1 cellular context compared by ENCODE assay signal in genomic region chr17:81387235-81388060, GRCh38.
A peak's percentile ranks its signal among the peaks of the same experiment; 100 is the strongest.
TF ChIP-seq lines count a peak whose summit lies in the region.

No MANE protein-coding gene starts in this region.

TF ChIP-seq in HEK293, 187 proteins besides CTCF, POLR2A, EP300 and RAD21 (continued from another document):
- no peak for TF ChIP-seq HIC1 (tag by site-specific recombination; IDR thresholded peaks at IDR 0.05)
- no peak for TF ChIP-seq ZNF707 (tag by site-specific recombination; IDR thresholded peaks at IDR 0.05)
- no peak; the same call in 1 of the 2 replicates for TF ChIP-seq PBX3 (CRISPR knock-in tag; IDR thresholded peaks at IDR 0.05)
- no peak for TF ChIP-seq ZNF292 (tag by site-specific recombination; IDR thresholded peaks at IDR 0.05; ENCODE audit: borderline replicate concordance, low read depth)
- TF ChIP-seq RBAK (tag by site-specific recombination; IDR thresholded peaks at IDR 0.05) = no peak
- no peak for TF ChIP-seq ZNF416 (tag by site-specific recombination; IDR thresholded peaks at IDR 0.05)
- no peak for TF ChIP-seq ZNF175 (tag by site-specific recombination; IDR thresholded peaks at IDR 0.05)
- no peak for TF ChIP-seq ZNF777 (tag by site-specific recombination; IDR thresholded peaks at IDR 0.05; ENCODE audit: borderline replicate concordance)
- no peak; the same call in 1 of the 2 replicates for TF ChIP-seq TCF7L2 (IDR thresholded peaks at IDR 0.05; ENCODE audit: borderline replicate concordance, low read depth, low read length)
- TF ChIP-seq ZNF548 (tag by site-specific recombination; IDR thresholded peaks at IDR 0.05) = no peak
- no peak for TF ChIP-seq ZNF23 (tag by site-specific recombination; IDR thresholded peaks at IDR 0.05; ENCODE audit: borderline replicate concordance)
- 0 out of 2 replicates have a peak, but pooled peaks have one; percentile 23 for TF ChIP-seq ZNF24 (tag by site-specific recombination; IDR thresholded peaks at IDR 0.05)
- TF ChIP-seq ZBTB1 (tag by site-specific recombination; IDR thresholded peaks at IDR 0.05) = no peak
- no peak for TF ChIP-seq ZNF362 (tag by site-specific recombination; IDR thresholded peaks at IDR 0.05)
- peak; percentile 44 for TF ChIP-seq ZNF335 (tag by site-specific recombination; conservative IDR thresholded peaks at IDR 0.05)
- TF ChIP-seq ZNF585B (tag by site-specific recombination; IDR thresholded peaks at IDR 0.05) = no peak
- TF ChIP-seq PRDM10 (tag by site-specific recombination; IDR thresholded peaks at IDR 0.05) = peak; percentile 33; the same call in 1 of the 2 replicates
- no peak for TF ChIP-seq ZNF560 (tag by site-specific recombination; IDR thresholded peaks at IDR 0.05; ENCODE audit: borderline replicate concordance)
- no peak for TF ChIP-seq SETDB1 (IDR thresholded peaks at IDR 0.05; ENCODE audit: insufficient read length, low read length)
- no peak for TF ChIP-seq ZNF530 (tag by site-specific recombination; IDR thresholded peaks at IDR 0.05; ENCODE audit: low read depth)
- no peak for TF ChIP-seq SALL2 (tag by site-specific recombination; IDR thresholded peaks at IDR 0.05; ENCODE audit: borderline replicate concordance)
- TF ChIP-seq TSHZ1 (tag by site-specific recombination; IDR thresholded peaks at IDR 0.05; ENCODE audit: borderline replicate concordance) = peak; percentile 15; the same call in 1 of the 2 replicates
- no peak for TF ChIP-seq SCRT1 (tag by site-specific recombination; IDR thresholded peaks at IDR 0.05; ENCODE audit: borderline replicate concordance)
- TF ChIP-seq BCL11B (tag by site-specific recombination; IDR thresholded peaks at IDR 0.05; ENCODE audit: low read depth) = no peak
- no peak for TF ChIP-seq ZNF549 (tag by site-specific recombination; IDR thresholded peaks at IDR 0.05)
- no peak for TF ChIP-seq GLI2 (tag by site-specific recombination; IDR thresholded peaks at IDR 0.05; ENCODE audit: borderline replicate concordance, low read depth)
- TF ChIP-seq ZNF654 (tag by site-specific recombination; IDR thresholded peaks at IDR 0.05; ENCODE audit: low read depth) = no peak
- TF ChIP-seq ZNF561 (tag by site-specific recombination; IDR thresholded peaks at IDR 0.05; ENCODE audit: borderline replicate concordance) = peak; percentile 67; the same call in 1 of the 2 replicates
- TF ChIP-seq ZNF664 (tag by site-specific recombination; IDR thresholded peaks at IDR 0.05) = no peak
- TF ChIP-seq KLF16 (tag by site-specific recombination; IDR thresholded peaks at IDR 0.05) = 0 out of 2 replicates have a peak, but pooled peaks have one; percentile 49
- no peak for TF ChIP-seq ZNF571 (tag by site-specific recombination; IDR thresholded peaks at IDR 0.05)
- no peak for TF ChIP-seq ZNF391 (tag by site-specific recombination; IDR thresholded peaks at IDR 0.05; ENCODE audit: borderline replicate concordance, low read depth)
- no peak for TF ChIP-seq GFI1B (tag by site-specific recombination; IDR thresholded peaks at IDR 0.05)
- TF ChIP-seq ZNF600 (tag by site-specific recombination; IDR thresholded peaks at IDR 0.05) = peak; percentile 88
- TF ChIP-seq ZBTB21 (tag by site-specific recombination; IDR thresholded peaks at IDR 0.05) = no peak
- TF ChIP-seq, protein P1, sequence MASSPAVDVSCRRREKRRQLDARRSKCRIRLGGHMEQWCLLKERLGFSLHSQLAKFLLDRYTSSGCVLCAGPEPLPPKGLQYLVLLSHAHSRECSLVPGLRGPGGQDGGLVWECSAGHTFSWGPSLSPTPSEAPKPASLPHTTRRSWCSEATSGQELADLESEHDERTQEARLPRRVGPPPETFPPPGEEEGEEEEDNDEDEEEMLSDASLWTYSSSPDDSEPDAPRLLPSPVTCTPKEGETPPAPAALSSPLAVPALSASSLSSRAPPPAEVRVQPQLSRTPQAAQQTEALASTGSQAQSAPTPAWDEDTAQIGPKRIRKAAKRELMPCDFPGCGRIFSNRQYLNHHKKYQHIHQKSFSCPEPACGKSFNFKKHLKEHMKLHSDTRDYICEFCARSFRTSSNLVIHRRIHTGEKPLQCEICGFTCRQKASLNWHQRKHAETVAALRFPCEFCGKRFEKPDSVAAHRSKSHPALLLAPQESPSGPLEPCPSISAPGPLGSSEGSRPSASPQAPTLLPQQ (tag by site-specific recombination; IDR thresholded peaks at IDR 0.05) = peak; percentile 93
- no peak for TF ChIP-seq ZSCAN16 (tag by site-specific recombination; IDR thresholded peaks at IDR 0.05)
- TF ChIP-seq ZNF747 (tag by site-specific recombination; IDR thresholded peaks at IDR 0.05) = no peak
